9 cellular contexts compared by ENCODE assay signal in genomic region chr17:1592751-1593629, GRCh38. TPM values are rescaled to one million over a fixed set of nuclear protein-coding genes. Genes with fewer than 3 reads are reported as not detected.
DNase-seq lines count a peak whose midpoint lies in the region; ATAC-seq and TF ChIP-seq lines count a peak whose summit lies in the region.
"Had no signal": no experiment of that assay in that cellular context is flagged by ENCODE, and none has a peak within 500 bp of the region (broad histone marks: within the 10 kb centered on the region; RNA-seq: fewer than 3 reads in every experiment).

No MANE protein-coding gene starts in this region.

- H3K9me3 Mint-ChIP-seq in stimulated activated naive CD8-positive, alpha-beta T cell treated with anti-CD3 and anti-CD28 coated beads, Interleukin-15, Interleukin-2, amounts not matched to agents 100 ng/mL and 50 ng/mL, for 24 hours: no peaks in the 10 kb centered on the region
- peaks cover 7% of the 10 kb centered on the region for H3K9me3 Mint-ChIP-seq in glutamatergic neuron (ENCODE audit: unreplicated experiment)
- no peaks in the 10 kb centered on the region for H3K9me3 Mint-ChIP-seq in CD4-positive, alpha-beta memory T cell

- peak overlapping the region; percentile 43 for H3K4me3 Mint-ChIP-seq in stimulated activated naive CD8-positive, alpha-beta T cell treated with anti-CD3 and anti-CD28 coated beads, Interleukin-15, Interleukin-2, amounts not matched to agents 100 ng/mL and 50 ng/mL, for 24 hours
- H3K4me3 Mint-ChIP-seq in glutamatergic neuron (ENCODE audit: unreplicated experiment): no peak overlapping the region
- no peak overlapping the region for H3K4me3 Mint-ChIP-seq in CD4-positive, alpha-beta memory T cell

- no peaks in the 10 kb centered on the region for H3K9me3 ChIP-seq in CD4-positive, alpha-beta memory T cell (ENCODE audit: control insufficient read depth in 1 of 2, low read length in 2 of 2)

- DNase-seq in activated CD4-positive, CD25-positive, alpha-beta regulatory T cell treated with anti-CD3 and anti-CD28 coated beads, Interleukin-2, amount 50 U/mL, for 72 hours: no peak
- peak; percentile 87 for DNase-seq in RPMI8226
- DNase-seq in glutamatergic neuron: no peak
- no peak for DNase-seq in activated CD8-positive, alpha-beta memory T cell treated with anti-CD3 and anti-CD28 coated beads for 24 hours
- no peak for DNase-seq in CD4-positive, alpha-beta memory T cell

- H3K36me3 ChIP-seq in CD4-positive, alpha-beta memory T cell (ENCODE audit: insufficient read depth, low read length): no peaks in the 10 kb centered on the region

- H3K4me3 ChIP-seq in CD4-positive, alpha-beta memory T cell (ENCODE audit: low read length in 2 of 2): no peak overlapping the region

- peak; percentile 55 to 57 for ATAC-seq in activated CD4-positive, CD25-positive, alpha-beta regulatory T cell treated with anti-CD3 and anti-CD28 coated beads, Interleukin-2, amount 50 U/mL, for 24 hours
- peak; percentile 43 for ATAC-seq in HG02884 (IDR thresholded peaks at IDR 0.05; ENCODE audit: unreplicated experiment)

- POLR2A ChIA-PET in CD4-positive, alpha-beta memory T cell (lab: Charles Lee; ENCODE audit: partially characterized antibody): no interaction called here

- no peaks in the 10 kb centered on the region for H3K4me1 ChIP-seq in CD4-positive, alpha-beta memory T cell (ENCODE audit: insufficient read depth, low read length)

- CTCF ChIA-PET in CD4-positive, alpha-beta memory T cell (lab: Charles Lee; ENCODE audit: partially characterized antibody): no interaction called here

- H3K27me3 Mint-ChIP-seq in stimulated activated naive CD8-positive, alpha-beta T cell treated with anti-CD3 and anti-CD28 coated beads, Interleukin-15, Interleukin-2, amounts not matched to agents 100 ng/mL and 50 ng/mL, for 24 hours: no peaks in the 10 kb centered on the region
- H3K27me3 Mint-ChIP-seq in glutamatergic neuron (ENCODE audit: unreplicated experiment): no peaks in the 10 kb centered on the region
- no peaks in the 10 kb centered on the region for H3K27me3 Mint-ChIP-seq in CD4-positive, alpha-beta memory T cell

- TF ChIP-seq CTCF in glutamatergic neuron (IDR thresholded peaks at IDR 0.05; ENCODE audit: partially characterized antibody, unreplicated experiment): no peak

- no peaks in the 10 kb centered on the region for H3K36me3 Mint-ChIP-seq in stimulated activated naive CD8-positive, alpha-beta T cell treated with anti-CD3 and anti-CD28 coated beads, Interleukin-15, Interleukin-2, amounts not matched to agents 100 ng/mL and 50 ng/mL, for 24 hours (ENCODE audit: low read depth)
- no peaks in the 10 kb centered on the region for H3K36me3 Mint-ChIP-seq in glutamatergic neuron (ENCODE audit: unreplicated experiment)
- no peaks in the 10 kb centered on the region for H3K36me3 Mint-ChIP-seq in CD4-positive, alpha-beta memory T cell

- peak overlapping the region; percentile 81 for H3K27ac Mint-ChIP-seq in stimulated activated naive CD8-positive, alpha-beta T cell treated with anti-CD3 and anti-CD28 coated beads, Interleukin-15, Interleukin-2, amounts not matched to agents 100 ng/mL and 50 ng/mL, for 24 hours
- no peak overlapping the region for H3K27ac Mint-ChIP-seq in glutamatergic neuron (ENCODE audit: unreplicated experiment)
- peak overlapping the region in 1 of 7 donors; percentile 65 for H3K27ac Mint-ChIP-seq in CD4-positive, alpha-beta memory T cell

- intact Hi-C loops in CD4-positive, alpha-beta memory T cell (cut with micrococcal nuclease): no loop called here

- no peak overlapping the region for H3K27ac ChIP-seq in CD4-positive, alpha-beta memory T cell (ENCODE audit: low read depth, low read length)
- H3K27ac ChIP-seq: epithelial cell of prostate had no signal

- no peaks in the 10 kb centered on the region for H3K27me3 ChIP-seq in CD4-positive, alpha-beta memory T cell (ENCODE audit: insufficient read depth, low read length)

- peaks cover 27% of the 10 kb centered on the region for H3K4me1 Mint-ChIP-seq in stimulated activated naive CD8-positive, alpha-beta T cell treated with anti-CD3 and anti-CD28 coated beads, Interleukin-15, Interleukin-2, amounts not matched to agents 100 ng/mL and 50 ng/mL, for 24 hours (ENCODE audit: low read depth)
- H3K4me1 Mint-ChIP-seq in glutamatergic neuron (ENCODE audit: low read depth, unreplicated experiment): no peaks in the 10 kb centered on the region
- no peaks in the 10 kb centered on the region for H3K4me1 Mint-ChIP-seq in CD4-positive, alpha-beta memory T cell

RNA-seq across cellular contexts. Expression of gene PITPNA, which starts 30.4 kb away (rescaled TPM):
- 65.5 TPM for total RNA-seq in glutamatergic neuron (ENCODE audit: unreplicated experiment)
- total RNA-seq in CD4-positive, alpha-beta memory T cell: 10 to 100 TPM; 40.8 to 44.2 TPM
- 10 to 100 TPM; 22.5 to 46.3 TPM for polyA plus RNA-seq in CD4-positive, alpha-beta memory T cell

RNA-seq across cellular contexts. Expression of gene SLC43A2, which starts 35.6 kb away (rescaled TPM):
- 31.3 TPM for total RNA-seq in glutamatergic neuron (ENCODE audit: unreplicated experiment)
- total RNA-seq in CD4-positive, alpha-beta memory T cell: 1 to 10 TPM; 1.9 to 3.3 TPM
- polyA plus RNA-seq in CD4-positive, alpha-beta memory T cell: under 1 TPM; 0.56 to 0.70 TPM

RNA-seq across cellular contexts. Expression of gene SCARF1, which starts 52.5 kb away (rescaled TPM):
- 4.0 TPM for total RNA-seq in glutamatergic neuron (ENCODE audit: unreplicated experiment)
- total RNA-seq in CD4-positive, alpha-beta memory T cell: 1 to 10 TPM; 1.6 TPM
- under 1 TPM in 1 of 2 donors, not detected in 1; 0.21 TPM for polyA plus RNA-seq in CD4-positive, alpha-beta memory T cell

RNA-seq across cellular contexts. Expression of gene RILP, which starts 56.7 kb away (rescaled TPM):
- 4.2 TPM for total RNA-seq in glutamatergic neuron (ENCODE audit: unreplicated experiment)
- 1 to 10 TPM; 2.0 to 2.2 TPM for total RNA-seq in CD4-positive, alpha-beta memory T cell
- 1 to 10 TPM; 4.2 to 4.9 TPM for polyA plus RNA-seq in CD4-positive, alpha-beta memory T cell
